ENCODE assay signal across 26 cellular contexts in genomic region chr5:81820315-81820636, GRCh38.
DNase-seq lines count a peak whose midpoint lies in the region; TF ChIP-seq lines count a peak whose summit lies in the region.
"Had no signal": no experiment of that assay in that cellular context is flagged by ENCODE, and none has a peak within 500 bp of the region (broad histone marks: within the 10 kb centered on the region; RNA-seq: fewer than 3 reads in every experiment).

No MANE protein-coding gene starts in this region.

- H3K27ac Mint-ChIP-seq in activated CD4-positive, alpha-beta T cell treated with anti-CD3 and anti-CD28 coated beads, Interleukin-2, amount 10 ng/mL, durations not matched to agents 7 days and 5 days, result peak overlapping the region; percentile 33
- H3K27ac Mint-ChIP-seq in mesothelial cell of epicardium, result peak overlapping the region; percentile 79
- H3K27ac Mint-ChIP-seq: activated T-cell treated with anti-CD3 and anti-CD28 coated beads, Interleukin-2, amount 50 U/mL, for 72 hours; endodermal cell; H9 had no signal

- H3K36me3 Mint-ChIP-seq in activated CD4-positive, alpha-beta T cell treated with anti-CD3 and anti-CD28 coated beads, Interleukin-2, amount 10 ng/mL, durations not matched to agents 7 days and 5 days (ENCODE audit: low read depth), result peaks cover 4% of the 10 kb centered on the region
- H3K36me3 Mint-ChIP-seq in mesothelial cell of epicardium, result no peaks in the 10 kb centered on the region
- H3K36me3 Mint-ChIP-seq: activated CD4-positive, alpha-beta memory T cell treated with anti-CD3 and anti-CD28 coated beads for 36 hours had no signal

- H3K9me3 Mint-ChIP-seq in activated CD4-positive, alpha-beta T cell treated with anti-CD3 and anti-CD28 coated beads, Interleukin-2, amount 10 ng/mL, durations not matched to agents 7 days and 5 days, result peaks cover 7% of the 10 kb centered on the region
- no peaks in the 10 kb centered on the region for H3K9me3 Mint-ChIP-seq in mesothelial cell of epicardium
- H3K9me3 Mint-ChIP-seq: activated CD4-positive, alpha-beta memory T cell treated with anti-CD3 and anti-CD28 coated beads for 36 hours had no signal

- no peak for DNase-seq in activated CD4-positive, alpha-beta T cell treated with anti-CD3 and anti-CD28 coated beads, Interleukin-2, amount 10 ng/mL, durations not matched to agents 7 days and 5 days
- no peak for DNase-seq in activated CD4-positive, alpha-beta T cell treated with anti-CD3 and anti-CD28 coated beads, Interleukin-2, amount 50 U/mL, for 48 hours
- no peak for DNase-seq in RWPE1 (ENCODE audit: low spot score)
- no peak for DNase-seq in mesothelial cell of epicardium (ENCODE audit: low spot score in 2 of 2, unreplicated experiment in 2 of 2)
- no peak for DNase-seq in NCI-H345 (lab: John Stamatoyannopoulos, UW)
- DNase-seq in NOMO-1 treated with dmso at 0.1 percent for 144 hours (lab: John Stamatoyannopoulos, UW; ENCODE audit: unreplicated experiment), result no peak
- no peak for DNase-seq in GM10248 (ENCODE audit: extremely low spot score)
- no peak for DNase-seq in 8988T
- DNase-seq: activated CD4-positive, alpha-beta memory T cell treated with anti-CD3 and anti-CD28 coated beads for 36 hours; activated CD4-positive, CD25-positive, alpha-beta regulatory T cell; activated naive CD4-positive, alpha-beta T cell treated with Interleukin-2 at 50 U/mL for 16 hours; activated T-cell treated with anti-CD3 and anti-CD28 coated beads, Interleukin-2, amount 50 U/mL, for 72 hours; cortex of kidney; endodermal cell; glutamatergic neuron; H9; left lung; mesendoderm; NCI-H1436 treated with DMSO at 0.1 percent for 48 hours; NCI-H2081 treated with DMSO at 0.1 percent for 48 hours; NCI-H2227 treated with DMSO at 0.1 percent for 48 hours; NCI-H748 treated with DMSO at 0.1 percent for 48 hours; stimulated activated naive CD4-positive, alpha-beta T cell; T-helper 1 cell; upper lobe of left lung had no signal

- H3K4me1 Mint-ChIP-seq in activated CD4-positive, alpha-beta T cell treated with anti-CD3 and anti-CD28 coated beads, Interleukin-2, amount 10 ng/mL, durations not matched to agents 7 days and 5 days, result peaks cover 37% of the 10 kb centered on the region
- H3K4me1 Mint-ChIP-seq in mesothelial cell of epicardium, result peaks cover 19% of the 10 kb centered on the region
- H3K4me1 Mint-ChIP-seq: endodermal cell had no signal

- no peak overlapping the region for H3K4me3 Mint-ChIP-seq in activated CD4-positive, alpha-beta T cell treated with anti-CD3 and anti-CD28 coated beads, Interleukin-2, amount 10 ng/mL, durations not matched to agents 7 days and 5 days
- H3K4me3 Mint-ChIP-seq in mesothelial cell of epicardium, result no peak overlapping the region
- H3K4me3 Mint-ChIP-seq: activated CD4-positive, alpha-beta memory T cell treated with anti-CD3 and anti-CD28 coated beads for 36 hours; activated T-cell treated with anti-CD3 and anti-CD28 coated beads, Interleukin-2, amount 50 U/mL, for 72 hours; endodermal cell; H9 had no signal

- no peaks in the 10 kb centered on the region for H3K27me3 Mint-ChIP-seq in activated CD4-positive, alpha-beta T cell treated with anti-CD3 and anti-CD28 coated beads, Interleukin-2, amount 10 ng/mL, durations not matched to agents 7 days and 5 days
- H3K27me3 Mint-ChIP-seq in mesothelial cell of epicardium (ENCODE audit: low read depth), result no peaks in the 10 kb centered on the region

- TF ChIP-seq CTCF in RWPE1 (conservative IDR thresholded peaks at IDR 0.05; ENCODE audit: low read depth) (no peak), mesothelial cell of epicardium (IDR thresholded peaks at IDR 0.05; ENCODE audit: unreplicated experiment) (no peak), GM10248 (IDR thresholded peaks at IDR 0.05; ENCODE audit: control extremely low read depth, extremely low read depth, low read depth, missing control alignments) (no peak)

- H3K27ac ChIP-seq in RWPE1, result peak overlapping the region; percentile 55
- H3K27ac ChIP-seq: SJSA1, upper lobe of left lung had no signal

- CTCF ChIA-PET in activated CD4-positive, alpha-beta T cell treated with anti-CD3 and anti-CD28 coated beads, Interleukin-2, amount 10 ng/mL, durations not matched to agents 7 days and 5 days (lab: Charles Lee), result no interaction called here
- CTCF ChIA-PET in RWPE1 (lab: Yijun Ruan, JAX) (no interaction called here), GM10248 (lab: Yijun Ruan, JAX) (interaction anchor here (1.3 to 1.5 kb wide), 2 partner anchors 16 to 31 kb away, joined by 3 to 4 read pairs; no protein-coding TSS in a partner anchor)

- POLR2A ChIA-PET in activated CD4-positive, alpha-beta T cell treated with anti-CD3 and anti-CD28 coated beads, Interleukin-2, amount 10 ng/mL, durations not matched to agents 7 days and 5 days (lab: Charles Lee), result no interaction called here
- POLR2A ChIA-PET in RWPE1 (lab: Yijun Ruan, JAX; ENCODE audit: low non-redundant PET), result no interaction called here
- POLR2A ChIA-PET in GM10248 (lab: Yijun Ruan, JAX), result no interaction called here
